ENCODE assay signal across 2 cellular contexts in the genomic region with DNA sequence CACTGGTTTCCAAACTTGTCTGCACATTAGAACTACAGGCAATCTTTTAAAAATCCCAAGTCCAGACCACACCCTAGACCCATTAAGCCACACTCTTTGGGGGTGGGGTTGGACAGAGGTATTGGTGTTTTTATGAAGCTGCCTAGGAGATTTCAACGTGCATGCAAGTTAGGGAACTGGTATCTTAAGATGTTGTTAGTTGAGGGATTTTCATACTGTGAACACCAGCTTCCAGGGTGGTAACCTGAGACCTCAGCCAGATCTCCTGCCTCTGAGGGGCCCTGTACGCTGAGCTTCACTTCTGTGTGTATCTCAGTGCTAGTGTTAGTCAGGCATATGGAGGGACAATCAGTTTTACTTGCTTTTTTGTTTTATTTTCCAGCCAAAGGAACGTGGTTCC.
TF ChIP-seq lines count a peak whose summit lies in the region.

No MANE protein-coding gene starts in this region.

TF ChIP-seq in SK-N-SH treated with all-trans-retinoic acid at 6 μM for 48 hours, 23 proteins besides CTCF, POLR2A, EP300 and RAD21 (continued from another document):
- no peak for TF ChIP-seq SNAI2 (CRISPR knock-in tag; IDR thresholded peaks at IDR 0.05)
- no peak for TF ChIP-seq CSRNP3 (CRISPR knock-in tag; IDR thresholded peaks at IDR 0.05)
- no peak for TF ChIP-seq ZNF70 (CRISPR knock-in tag; IDR thresholded peaks at IDR 0.05)
- TF ChIP-seq, protein P1, sequence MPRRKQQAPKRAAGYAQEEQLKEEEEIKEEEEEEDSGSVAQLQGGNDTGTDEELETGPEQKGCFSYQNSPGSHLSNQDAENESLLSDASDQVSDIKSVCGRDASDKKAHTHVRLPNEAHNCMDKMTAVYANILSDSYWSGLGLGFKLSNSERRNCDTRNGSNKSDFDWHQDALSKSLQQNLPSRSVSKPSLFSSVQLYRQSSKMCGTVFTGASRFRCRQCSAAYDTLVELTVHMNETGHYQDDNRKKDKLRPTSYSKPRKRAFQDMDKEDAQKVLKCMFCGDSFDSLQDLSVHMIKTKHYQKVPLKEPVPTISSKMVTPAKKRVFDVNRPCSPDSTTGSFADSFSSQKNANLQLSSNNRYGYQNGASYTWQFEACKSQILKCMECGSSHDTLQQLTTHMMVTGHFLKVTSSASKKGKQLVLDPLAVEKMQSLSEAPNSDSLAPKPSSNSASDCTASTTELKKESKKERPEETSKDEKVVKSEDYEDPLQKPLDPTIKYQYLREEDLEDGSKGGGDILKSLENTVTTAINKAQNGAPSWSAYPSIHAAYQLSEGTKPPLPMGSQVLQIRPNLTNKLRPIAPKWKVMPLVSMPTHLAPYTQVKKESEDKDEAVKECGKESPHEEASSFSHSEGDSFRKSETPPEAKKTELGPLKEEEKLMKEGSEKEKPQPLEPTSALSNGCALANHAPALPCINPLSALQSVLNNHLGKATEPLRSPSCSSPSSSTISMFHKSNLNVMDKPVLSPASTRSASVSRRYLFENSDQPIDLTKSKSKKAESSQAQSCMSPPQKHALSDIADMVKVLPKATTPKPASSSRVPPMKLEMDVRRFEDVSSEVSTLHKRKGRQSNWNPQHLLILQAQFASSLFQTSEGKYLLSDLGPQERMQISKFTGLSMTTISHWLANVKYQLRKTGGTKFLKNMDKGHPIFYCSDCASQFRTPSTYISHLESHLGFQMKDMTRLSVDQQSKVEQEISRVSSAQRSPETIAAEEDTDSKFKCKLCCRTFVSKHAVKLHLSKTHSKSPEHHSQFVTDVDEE (CRISPR knock-in tag; IDR thresholded peaks at IDR 0.05) = no peak
- no peak for TF ChIP-seq PATZ1 (CRISPR knock-in tag; IDR thresholded peaks at IDR 0.05; ENCODE audit: borderline replicate concordance)
- TF ChIP-seq ESRRG (CRISPR knock-in tag; IDR thresholded peaks at IDR 0.05) = no peak
- no peak for TF ChIP-seq PPARA (CRISPR knock-in tag; IDR thresholded peaks at IDR 0.05; ENCODE audit: borderline replicate concordance)
- TF ChIP-seq TCF4 (CRISPR knock-in tag; IDR thresholded peaks at IDR 0.05; ENCODE audit: borderline replicate concordance) = no peak
- no peak for TF ChIP-seq ZNF8 (CRISPR knock-in tag; IDR thresholded peaks at IDR 0.05)
- no peak for TF ChIP-seq OSR1 (CRISPR knock-in tag; IDR thresholded peaks at IDR 0.05)
- no peak for TF ChIP-seq ZC3H10 (CRISPR knock-in tag; IDR thresholded peaks at IDR 0.05)
- TF ChIP-seq TOX (CRISPR knock-in tag; IDR thresholded peaks at IDR 0.05; ENCODE audit: borderline replicate concordance) = no peak
- TF ChIP-seq ZFP3 (CRISPR knock-in tag; IDR thresholded peaks at IDR 0.05) = no peak
- TF ChIP-seq ZFP30 (CRISPR knock-in tag; IDR thresholded peaks at IDR 0.05) = no peak
- no peak for TF ChIP-seq ARNTL (CRISPR knock-in tag; IDR thresholded peaks at IDR 0.05; ENCODE audit: borderline replicate concordance, low read depth)
- TF ChIP-seq RARB (CRISPR knock-in tag; IDR thresholded peaks at IDR 0.05) = no peak
TF ChIP-seq in SK-N-SH treated with all-trans-retinoic acid at 6 μM for 48 hours: peak in this region for 0.

TF ChIP-seq in SK-N-SH, 30 proteins besides CTCF, POLR2A, EP300 and RAD21:
- TF ChIP-seq MEF2A (IDR thresholded peaks at IDR 0.05; ENCODE audit: borderline replicate concordance, low read depth) (no peak), ELF1 (IDR thresholded peaks at IDR 0.05) (no peak), TEAD4 (IDR thresholded peaks at IDR 0.05; ENCODE audit: borderline replicate concordance, insufficient read depth) (no peak), RCOR1 (IDR thresholded peaks at IDR 0.05; ENCODE audit: low read length) (no peak), YY1 (IDR thresholded peaks at IDR 0.05; ENCODE audit: low read depth) (no peak), EZH2phosphoT487 (IDR thresholded peaks at IDR 0.05; ENCODE audit: borderline replicate concordance, low read depth) (no peak), REST (IDR thresholded peaks at IDR 0.05; ENCODE audit: low read depth, low read length) (no peak), RXRA (IDR thresholded peaks at IDR 0.05; ENCODE audit: borderline replicate concordance, low read depth) (no peak), FOSL2 (IDR thresholded peaks at IDR 0.05; ENCODE audit: borderline replicate concordance, low read depth) (no peak), RFX5 (IDR thresholded peaks at IDR 0.05; ENCODE audit: low read length) (no peak), SIN3A (IDR thresholded peaks at IDR 0.05; ENCODE audit: borderline replicate concordance, low read depth, low read length) (no peak)
- TF ChIP-seq, protein P2, sequence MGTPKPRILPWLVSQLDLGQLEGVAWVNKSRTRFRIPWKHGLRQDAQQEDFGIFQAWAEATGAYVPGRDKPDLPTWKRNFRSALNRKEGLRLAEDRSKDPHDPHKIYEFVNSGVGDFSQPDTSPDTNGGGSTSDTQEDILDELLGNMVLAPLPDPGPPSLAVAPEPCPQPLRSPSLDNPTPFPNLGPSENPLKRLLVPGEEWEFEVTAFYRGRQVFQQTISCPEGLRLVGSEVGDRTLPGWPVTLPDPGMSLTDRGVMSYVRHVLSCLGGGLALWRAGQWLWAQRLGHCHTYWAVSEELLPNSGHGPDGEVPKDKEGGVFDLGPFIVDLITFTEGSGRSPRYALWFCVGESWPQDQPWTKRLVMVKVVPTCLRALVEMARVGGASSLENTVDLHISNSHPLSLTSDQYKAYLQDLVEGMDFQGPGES (IDR thresholded peaks at IDR 0.05; ENCODE audit: low read depth, low read length) = no peak
